In genomic region chr19:3357731-3358391, GRCh38 we compare ENCODE assay signal across 9 cellular contexts. TPM values are rescaled to one million over a fixed set of nuclear protein-coding genes. Genes with fewer than 3 reads are reported as not detected.
DNase-seq lines count a peak whose midpoint lies in the region; ATAC-seq and TF ChIP-seq lines count a peak whose summit lies in the region.
"Had no signal": no experiment of that assay in that cellular context is flagged by ENCODE, and none has a peak within 500 bp of the region (broad histone marks: within the 10 kb centered on the region; RNA-seq: fewer than 3 reads in every experiment).

No MANE protein-coding gene starts in this region.

- DNase-seq in MV-4-11 (lab: John Stamatoyannopoulos, UW), result peak; percentile 22
- DNase-seq in cerebellar cortex (ENCODE audit: low spot score), result peak; percentile 39
- no peak for DNase-seq in osteocyte (ENCODE audit: extremely low spot score, unreplicated experiment)
- no peak for DNase-seq in NCI-H146 treated with DMSO at 0.1 percent for 48 hours (lab: John Stamatoyannopoulos, UW; ENCODE audit: unreplicated experiment)
- no peak for DNase-seq in NCI-H2081 treated with DMSO at 0.1 percent for 48 hours (lab: John Stamatoyannopoulos, UW)
- DNase-seq: amniotic stem cell had no signal

- H3K36me3 ChIP-seq in BLaER1, result no peaks in the 10 kb centered on the region

- TF ChIP-seq CTCF in osteocyte (IDR thresholded peaks at IDR 0.05), result no peak

- H3K9me3 Mint-ChIP-seq in osteocyte (ENCODE audit: unreplicated experiment), result no peaks in the 10 kb centered on the region

- no peaks in the 10 kb centered on the region for H3K27me3 Mint-ChIP-seq in osteocyte (ENCODE audit: unreplicated experiment)

- ATAC-seq in GM19395 (IDR thresholded peaks at IDR 0.05; ENCODE audit: unreplicated experiment) (no peak), GM21515 (IDR thresholded peaks at IDR 0.05; ENCODE audit: unreplicated experiment) (no peak)

- 0 out of 2 replicates have a peak, but pooled peaks cover 6% of the 10 kb centered on the region for H3K9me3 ChIP-seq in BLaER1

- H3K27ac Mint-ChIP-seq in osteocyte (ENCODE audit: unreplicated experiment), result no peak overlapping the region

- H3K27ac ChIP-seq in BLaER1, result peak overlapping the region; percentile 92; the same call in 1 of the 2 replicates

- H4K20me1 ChIP-seq in BLaER1, result peaks cover 15% of the 10 kb centered on the region

- H3K36me3 Mint-ChIP-seq in osteocyte (ENCODE audit: unreplicated experiment), result no peaks in the 10 kb centered on the region

- peak overlapping the region; percentile 83 for H3K4me3 ChIP-seq in BLaER1

- peak overlapping the region; percentile 91 for H3K9ac ChIP-seq in BLaER1

- peak overlapping the region; percentile 98 for H3K4me2 ChIP-seq in BLaER1

- peak overlapping the region; percentile 65 for H3K4me3 Mint-ChIP-seq in osteocyte (ENCODE audit: unreplicated experiment)

- no peaks in the 10 kb centered on the region; the same call in 1 of the 2 replicates for H3K27me3 ChIP-seq in BLaER1

- H3K4me1 ChIP-seq in BLaER1, result peaks cover 31% of the 10 kb centered on the region

- peaks cover 17% of the 10 kb centered on the region for H3K4me1 Mint-ChIP-seq in osteocyte (ENCODE audit: unreplicated experiment)

RNA-seq across cellular contexts. Expression of gene NFIC, which starts 8.5 kb away (rescaled TPM):
- total RNA-seq in osteocyte, result 61.4 and 63.8 TPM in 2 replicates

Comparison
In these comparisons a context has a peak if more than half of its experiments do, and no peak if none do; other contexts are left out.
1. DNase-seq: peak in MV-4-11 (single experiment) and cerebellar cortex (single experiment); none in osteocyte (single experiment), NCI-H146 treated with DMSO at 0.1 percent for 48 hours (single experiment) and NCI-H2081 treated with DMSO at 0.1 percent for 48 hours (single experiment).